ENCODE assay signal across 1 cellular context in the genomic region with DNA sequence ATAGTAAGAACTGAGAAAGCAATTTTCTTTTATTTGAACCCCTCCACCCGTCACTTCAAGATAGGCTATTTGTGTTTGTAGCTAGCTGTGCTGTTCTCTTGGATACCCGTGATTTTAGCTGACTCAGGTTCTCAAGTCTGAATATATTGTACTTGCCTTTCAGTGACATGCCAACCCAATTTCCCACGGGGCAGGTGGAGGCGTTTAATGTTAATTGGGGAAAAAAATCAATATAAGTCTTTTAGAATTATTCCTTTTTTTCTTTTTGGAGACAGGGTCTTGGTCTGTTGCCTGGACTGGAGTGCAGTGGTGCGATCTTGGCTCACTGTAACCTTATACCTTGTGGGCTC.
TF ChIP-seq lines count a peak whose summit lies in the region.

No MANE protein-coding gene starts in this region.

TF ChIP-seq in GM23338, 12 proteins besides CTCF, POLR2A, EP300 and RAD21 (continued from another document):
- TF ChIP-seq, protein P1, sequence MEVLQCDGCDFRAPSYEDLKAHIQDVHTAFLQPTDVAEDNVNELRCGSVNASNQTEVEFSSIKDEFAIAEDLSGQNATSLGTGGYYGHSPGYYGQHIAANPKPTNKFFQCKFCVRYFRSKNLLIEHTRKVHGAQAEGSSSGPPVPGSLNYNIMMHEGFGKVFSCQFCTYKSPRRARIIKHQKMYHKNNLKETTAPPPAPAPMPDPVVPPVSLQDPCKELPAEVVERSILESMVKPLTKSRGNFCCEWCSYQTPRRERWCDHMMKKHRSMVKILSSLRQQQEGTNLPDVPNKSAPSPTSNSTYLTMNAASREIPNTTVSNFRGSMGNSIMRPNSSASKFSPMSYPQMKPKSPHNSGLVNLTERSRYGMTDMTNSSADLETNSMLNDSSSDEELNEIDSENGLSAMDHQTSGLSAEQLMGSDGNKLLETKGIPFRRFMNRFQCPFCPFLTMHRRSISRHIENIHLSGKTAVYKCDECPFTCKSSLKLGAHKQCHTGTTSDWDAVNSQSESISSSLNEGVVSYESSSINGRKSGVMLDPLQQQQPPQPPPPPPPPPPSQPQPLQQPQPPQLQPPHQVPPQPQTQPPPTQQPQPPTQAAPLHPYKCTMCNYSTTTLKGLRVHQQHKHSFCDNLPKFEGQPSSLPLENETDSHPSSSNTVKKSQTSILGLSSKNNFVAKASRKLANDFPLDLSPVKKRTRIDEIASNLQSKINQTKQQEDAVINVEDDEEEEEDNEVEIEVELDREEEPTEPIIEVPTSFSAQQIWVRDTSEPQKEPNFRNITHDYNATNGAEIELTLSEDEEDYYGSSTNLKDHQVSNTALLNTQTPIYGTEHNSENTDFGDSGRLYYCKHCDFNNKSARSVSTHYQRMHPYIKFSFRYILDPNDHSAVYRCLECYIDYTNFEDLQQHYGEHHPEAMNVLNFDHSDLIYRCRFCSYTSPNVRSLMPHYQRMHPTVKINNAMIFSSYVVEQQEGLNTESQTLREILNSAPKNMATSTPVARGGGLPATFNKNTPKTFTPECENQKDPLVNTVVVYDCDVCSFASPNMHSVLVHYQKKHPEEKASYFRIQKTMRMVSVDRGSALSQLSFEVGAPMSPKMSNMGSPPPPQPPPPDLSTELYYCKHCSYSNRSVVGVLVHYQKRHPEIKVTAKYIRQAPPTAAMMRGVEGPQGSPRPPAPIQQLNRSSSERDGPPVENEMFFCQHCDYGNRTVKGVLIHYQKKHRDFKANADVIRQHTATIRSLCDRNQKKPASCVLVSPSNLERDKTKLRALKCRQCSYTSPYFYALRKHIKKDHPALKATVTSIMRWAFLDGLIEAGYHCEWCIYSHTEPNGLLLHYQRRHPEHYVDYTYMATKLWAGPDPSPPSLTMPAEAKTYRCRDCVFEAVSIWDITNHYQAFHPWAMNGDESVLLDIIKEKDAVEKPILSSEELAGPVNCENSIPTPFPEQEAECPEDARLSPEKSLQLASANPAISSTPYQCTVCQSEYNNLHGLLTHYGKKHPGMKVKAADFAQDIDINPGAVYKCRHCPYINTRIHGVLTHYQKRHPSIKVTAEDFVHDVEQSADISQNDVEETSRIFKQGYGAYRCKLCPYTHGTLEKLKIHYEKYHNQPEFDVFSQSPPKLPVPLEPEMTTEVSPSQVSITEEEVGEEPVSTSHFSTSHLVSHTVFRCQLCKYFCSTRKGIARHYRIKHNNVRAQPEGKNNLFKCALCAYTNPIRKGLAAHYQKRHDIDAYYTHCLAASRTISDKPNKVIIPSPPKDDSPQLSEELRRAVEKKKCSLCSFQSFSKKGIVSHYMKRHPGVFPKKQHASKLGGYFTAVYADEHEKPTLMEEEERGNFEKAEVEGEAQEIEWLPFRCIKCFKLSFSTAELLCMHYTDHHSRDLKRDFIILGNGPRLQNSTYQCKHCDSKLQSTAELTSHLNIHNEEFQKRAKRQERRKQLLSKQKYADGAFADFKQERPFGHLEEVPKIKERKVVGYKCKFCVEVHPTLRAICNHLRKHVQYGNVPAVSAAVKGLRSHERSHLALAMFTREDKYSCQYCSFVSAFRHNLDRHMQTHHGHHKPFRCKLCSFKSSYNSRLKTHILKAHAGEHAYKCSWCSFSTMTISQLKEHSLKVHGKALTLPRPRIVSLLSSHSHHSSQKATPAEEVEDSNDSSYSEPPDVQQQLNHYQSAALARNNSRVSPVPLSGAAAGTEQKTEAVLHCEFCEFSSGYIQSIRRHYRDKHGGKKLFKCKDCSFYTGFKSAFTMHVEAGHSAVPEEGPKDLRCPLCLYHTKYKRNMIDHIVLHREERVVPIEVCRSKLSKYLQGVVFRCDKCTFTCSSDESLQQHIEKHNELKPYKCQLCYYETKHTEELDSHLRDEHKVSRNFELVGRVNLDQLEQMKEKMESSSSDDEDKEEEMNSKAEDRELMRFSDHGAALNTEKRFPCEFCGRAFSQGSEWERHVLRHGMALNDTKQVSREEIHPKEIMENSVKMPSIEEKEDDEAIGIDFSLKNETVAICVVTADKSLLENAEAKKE (CRISPR knock-in tag; IDR thresholded peaks at IDR 0.05), result no peak
- TF ChIP-seq JUNB (IDR thresholded peaks at IDR 0.05; ENCODE audit: unreplicated experiment), result no peak
- no peak for TF ChIP-seq EZH2phosphoT487 (IDR thresholded peaks at IDR 0.05; ENCODE audit: unreplicated experiment)
- TF ChIP-seq, protein P2, sequence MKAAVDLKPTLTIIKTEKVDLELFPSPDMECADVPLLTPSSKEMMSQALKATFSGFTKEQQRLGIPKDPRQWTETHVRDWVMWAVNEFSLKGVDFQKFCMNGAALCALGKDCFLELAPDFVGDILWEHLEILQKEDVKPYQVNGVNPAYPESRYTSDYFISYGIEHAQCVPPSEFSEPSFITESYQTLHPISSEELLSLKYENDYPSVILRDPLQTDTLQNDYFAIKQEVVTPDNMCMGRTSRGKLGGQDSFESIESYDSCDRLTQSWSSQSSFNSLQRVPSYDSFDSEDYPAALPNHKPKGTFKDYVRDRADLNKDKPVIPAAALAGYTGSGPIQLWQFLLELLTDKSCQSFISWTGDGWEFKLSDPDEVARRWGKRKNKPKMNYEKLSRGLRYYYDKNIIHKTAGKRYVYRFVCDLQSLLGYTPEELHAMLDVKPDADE (IDR thresholded peaks at IDR 0.05), result no peak
- no peak for TF ChIP-seq ZNF331 (CRISPR knock-in tag; IDR thresholded peaks at IDR 0.05; ENCODE audit: low read depth)
- no peak for TF ChIP-seq NANOG (IDR thresholded peaks at IDR 0.05; ENCODE audit: borderline replicate concordance)
- TF ChIP-seq POLR2AphosphoS5 (IDR thresholded peaks at IDR 0.05; ENCODE audit: low read depth), result no peak
- TF ChIP-seq STAT1 (IDR thresholded peaks at IDR 0.05; ENCODE audit: unreplicated experiment), result no peak
TF ChIP-seq in GM23338: peak in this region for 0.
